Comparison of ENCODE assay signal across 17 cellular contexts in genomic region chr2:107582487-107582886, GRCh38.
"Had no signal": no experiment of that assay in that cellular context is flagged by ENCODE, and none has a peak within 500 bp of the region (broad histone marks: within the 10 kb centered on the region; RNA-seq: fewer than 3 reads in every experiment).

No MANE protein-coding gene starts in this region.

- H3K27ac ChIP-seq: RWPE1 had no signal

- DNase-seq: KBM-7, MV-4-11, NCI-H1048, NCI-H1105, NCI-H1417, NCI-H146, NCI-H1694 treated with DMSO at 0.1 percent for 48 hours, NCI-H1930, NCI-H2081, NCI-H2107, NCI-H2227 treated with DMSO at 0.1 percent for 48 hours, NCI-H510A, NCI-H524 treated with DMSO at 0.1 percent for 48 hours, NCI-H69, NCI-H774, SHP77 had no signal
